In genomic region chr18:63422087-63422861, GRCh38 we compare ENCODE assay signal across 8 cellular contexts. TPM values are rescaled to one million over a fixed set of nuclear protein-coding genes. Genes with fewer than 3 reads are reported as not detected.
A peak's percentile ranks its signal among the peaks of the same experiment; 100 is the strongest.
DNase-seq lines count a peak whose midpoint lies in the region; ATAC-seq and TF ChIP-seq lines count a peak whose summit lies in the region.

TSS of gene VPS4B (minus strand) at chr18:63422476. CDS start at chr18:63422259, 217 bp downstream.

- CTCF ChIA-PET in PC-9 (lab: Charles Lee): no interaction called here

- H3K4me1 ChIP-seq in PC-9 (replicated peaks; ENCODE audit: insufficient read depth) (peaks cover 26% of the 10 kb centered on the region), mucosa of descending colon (ENCODE audit: low read depth) (peaks cover 17% of the 10 kb centered on the region)

- ATAC-seq in GM21619 (IDR thresholded peaks at IDR 0.05; ENCODE audit: unreplicated experiment): peak; percentile 96
- ATAC-seq in mucosa of descending colon: peak; percentile 98

- peak within 1 kb of the TSS; percentile 90 for H3K4me2 ChIP-seq in PC-9

- no peaks in the 10 kb centered on the region for H3K9me2 ChIP-seq in PC-9 (ENCODE audit: insufficient read depth)

- no TSS peak for BruUV-seq in PC-9 (replicated peaks; lab: Mats Ljungman, UMichigan)

- H3K79me2 ChIP-seq in PC-9 (ENCODE audit: low read depth): peaks cover 49% of the 10 kb centered on the region

- intact Hi-C loops in PC-9 (cut with micrococcal nuclease; ENCODE audit: unreplicated experiment): loop anchor here (1.0 to 10.0 kb wide), 2 partner anchors 55 to 553 kb away; partner anchors contain the start of genes KDSR and SERPINB8
- intact Hi-C loops in mucosa of descending colon (cut with DNase I, micrococcal nuclease): no loop called here

- peak; percentile 99 for DNase-seq in DMS153 treated with DMSO at 0.1 percent for 48 hours (lab: John Stamatoyannopoulos, UW; ENCODE audit: unreplicated experiment)
- peak; percentile 98 for DNase-seq in Jurkat, Clone E6-1 (ENCODE audit: low read depth, low spot score)
- DNase-seq in PC-9: peak; percentile 96 to 97
- peak; percentile 99 for DNase-seq in activated T-cell treated with anti-CD3 and anti-CD28 coated beads, Interleukin-2, amount 50 U/mL, for 1 hour
- peak; percentile 98 for DNase-seq in epithelial cell of prostate (ENCODE audit: low read depth, low spot score)
- peak; percentile 99 to 100 (median 100) for DNase-seq in mucosa of descending colon
- peak; percentile 100 for DNase-seq in stimulated activated CD8-positive, alpha-beta memory T cell treated with anti-CD3 and anti-CD28 coated beads, Interleukin-4, amount 100 ng/mL, for 24 hours (ENCODE audit: low read depth)

- H3F3A ChIP-seq in PC-9 (ENCODE audit: insufficient read depth, low read depth): peaks cover 6% of the 10 kb centered on the region

- TF ChIP-seq CTCF in PC-9 (conservative IDR thresholded peaks at IDR 0.05) (no peak), mucosa of descending colon (IDR thresholded peaks at IDR 0.05) (no peak)

- peak within 1 kb of the TSS; percentile 82 for H2AFZ ChIP-seq in PC-9

- POLR2A ChIA-PET in PC-9 (lab: Charles Lee; ENCODE audit: unreplicated experiment): interaction anchor here (0.5 to 1.6 kb wide), 4 partner anchors 54 to 445 kb away, joined by 3 to 11 read pairs (median 4); partner anchors contain the start of gene SERPINB5

- H3K27ac ChIP-seq in PC-9: peak within 1 kb of the TSS; percentile 88
- peak within 1 kb of the TSS; percentile 95 for H3K27ac ChIP-seq in epithelial cell of prostate

- no peaks in the 10 kb centered on the region for H3K9me3 ChIP-seq in PC-9 (ENCODE audit: insufficient read depth, low read depth)
- no peaks in the 10 kb centered on the region for H3K9me3 ChIP-seq in mucosa of descending colon

- H3K4me3 ChIP-seq in Jurkat, Clone E6-1 (ENCODE audit: low read length): peak within 1 kb of the TSS; percentile 95
- H3K4me3 ChIP-seq in PC-9: peak within 1 kb of the TSS; percentile 73
- H3K4me3 ChIP-seq in mucosa of descending colon: peak within 1 kb of the TSS; percentile 90

- peaks cover 8% of the 10 kb centered on the region for H4K20me1 ChIP-seq in PC-9 (ENCODE audit: insufficient read depth)

- H3K27me3 ChIP-seq in PC-9 (ENCODE audit: insufficient read depth, low read depth): no peaks in the 10 kb centered on the region

- peaks cover 6% of the 10 kb centered on the region for H3K36me3 ChIP-seq in PC-9 (ENCODE audit: low read depth)
- H3K36me3 ChIP-seq in mucosa of descending colon (ENCODE audit: low read depth): no peaks in the 10 kb centered on the region

RNA-seq across cellular contexts. Expression of gene VPS4B, which starts in this region (rescaled TPM):
- 47.7 TPM for polyA plus RNA-seq in Jurkat, Clone E6-1 (2012; ENCODE audit: insufficient read depth, insufficient read length)
- total RNA-seq in PC-9 (2021): 52.4 and 59.7 TPM in 2 replicates
- total RNA-seq in mucosa of descending colon: 100 to 1,000 TPM in 2 of 3 donors, 10 to 100 TPM in 1; 83.8 to 167 (median 116) TPM

Comparison
In these comparisons a context has a peak if more than half of its experiments do, and no peak if none do; other contexts are left out.
1. Peak in every context shown above with its lines: DNase-seq, ATAC-seq, H3K4me3 ChIP-seq and H3K27ac ChIP-seq.